In genomic region chr13:45341034-45341798, GRCh38 we compare ENCODE assay signal across 8 cellular contexts. TPM values are rescaled to one million over a fixed set of nuclear protein-coding genes. Genes with fewer than 3 reads are reported as not detected.
DNase-seq lines count a peak whose midpoint lies in the region; ATAC-seq, FAIRE-seq and TF ChIP-seq lines count a peak whose summit lies in the region.

Gene TPT1, minus strand, starts transcription at chr13:45341183. Its CDS starts 114 bp downstream, at chr13:45341069.

- POLR2A ChIA-PET in A673 (lab: Charles Lee; ENCODE audit: low non-redundant PET), result interaction anchor here (0.6 to 1.3 kb wide), 7 partner anchors 9 to 264 kb away, joined by 3 to 10 read pairs (median 4); no protein-coding TSS in a partner anchor

- TF ChIP-seq CTCF in A673 (conservative IDR thresholded peaks at IDR 0.05; ENCODE audit: low read depth, low read length) (no peak), VCaP (conservative IDR thresholded peaks at IDR 0.05) (no peak), breast epithelium (IDR thresholded peaks at IDR 0.05) (no peak)

- no peaks in the 10 kb centered on the region for H3K9me3 ChIP-seq in A673 (ENCODE audit: low read depth, low read length, poor library complexity, severe bottlenecking)
- H3K9me3 ChIP-seq in breast epithelium, result no peaks in the 10 kb centered on the region
- H3K9me3 ChIP-seq in iPS-20b (ENCODE audit: insufficient read depth, low read depth, low read length), result no peaks in the 10 kb centered on the region
- no peaks in the 10 kb centered on the region for H3K9me3 ChIP-seq in small intestine (ENCODE audit: control insufficient read depth, low read depth)

- peak; percentile 87 for TF ChIP-seq POLR2A in breast epithelium (IDR thresholded peaks at IDR 0.05)

- 0 to 1% (median 0%) methylated on average over 31 to 67 of the region's 67 CpGs for WGBS in small intestine, 3 donors

- no peak for FAIRE-seq in small intestine (lab: Jason Lieb, UNC)

- no TSS peak for BruUV-seq in A673 (replicated peaks; lab: Mats Ljungman, UMichigan)

- H3K27ac ChIP-seq in A673 (ENCODE audit: low read depth, low read length, poor library complexity, severe bottlenecking) (peak within 1 kb of the TSS; percentile 100), VCaP (peak within 1 kb of the TSS; percentile 99), breast epithelium (peak within 1 kb of the TSS; percentile 99 to 100), iPS-20b (ENCODE audit: low read length) (peak within 1 kb of the TSS; percentile 95), small intestine (ENCODE audit: low read depth in 1 of 2, low read length in 1 of 2) (peak within 1 kb of the TSS; percentile 94 to 100)

- peak within 1 kb of the TSS; percentile 99 for H3K4me3 ChIP-seq in A673 (ENCODE audit: low read depth, low read length, poor library complexity, severe bottlenecking)
- H3K4me3 ChIP-seq in breast epithelium, result peak within 1 kb of the TSS; percentile 82 to 97 (median 88)
- peak within 1 kb of the TSS; percentile 94 for H3K4me3 ChIP-seq in iPS-20b (ENCODE audit: low read length)
- peak within 1 kb of the TSS; percentile 92 to 100 for H3K4me3 ChIP-seq in small intestine (ENCODE audit: low read depth in 1 of 2, low read length in 2 of 2)

- peaks cover 34% of the 10 kb centered on the region for H3K4me1 ChIP-seq in A673 (ENCODE audit: insufficient read depth, low read length, poor library complexity, severe bottlenecking)
- H3K4me1 ChIP-seq in breast epithelium, result peaks cover 0 to 9% of the 10 kb centered on the region in 2 donors
- peaks cover 9% of the 10 kb centered on the region; the same call in 1 of the 2 replicates for H3K4me1 ChIP-seq in iPS-20b (ENCODE audit: insufficient read depth, low read length)
- peaks cover 6 to 19% of the 10 kb centered on the region in 2 donors for H3K4me1 ChIP-seq in small intestine (ENCODE audit: control insufficient read depth in 2 of 2, insufficient read depth in 1 of 2, low read depth in 1 of 2, low read length in 1 of 2)

- intact Hi-C loops in A673 (cut with micrococcal nuclease; ENCODE audit: unreplicated experiment) (no loop called here), breast epithelium (cut with DNase I; ENCODE audit: low total_unique reads) (no loop called here)

- CTCF ChIA-PET in A673 (lab: Charles Lee), result interaction anchor here (0.6 kb wide), 2 partner anchors 30 to 294 kb away, joined by 3 to 10 read pairs; no protein-coding TSS in a partner anchor

- H3K36me3 ChIP-seq in A673 (ENCODE audit: insufficient read depth, low read length, poor library complexity, severe bottlenecking) (peaks cover 53% of the 10 kb centered on the region), breast epithelium (no peaks in the 10 kb centered on the region), iPS-20b (ENCODE audit: insufficient read depth, low read depth, low read length) (peaks cover 49% of the 10 kb centered on the region), small intestine (ENCODE audit: control insufficient read depth in 2 of 2, insufficient read depth in 2 of 2, low read length in 2 of 2) (peaks cover 14 to 22% of the 10 kb centered on the region in 2 donors)

- H3K9ac ChIP-seq in iPS-20b (ENCODE audit: low read depth, low read length), result peak within 1 kb of the TSS; percentile 99

- no peaks in the 10 kb centered on the region for H3K27me3 ChIP-seq in A673 (replicated peaks; ENCODE audit: insufficient read depth, low read depth, low read length, poor library complexity)
- H3K27me3 ChIP-seq in breast epithelium, result no peaks in the 10 kb centered on the region
- H3K27me3 ChIP-seq in iPS-20b (ENCODE audit: insufficient read depth, low read length), result no peaks in the 10 kb centered on the region
- H3K27me3 ChIP-seq in small intestine (ENCODE audit: control insufficient read depth in 2 of 2, insufficient read depth in 2 of 2, low read length in 2 of 2), result no peaks in the 10 kb centered on the region

- peak; percentile 99 for DNase-seq in A673 (ENCODE audit: low spot score)
- peak; percentile 92 for DNase-seq in NCI-H2196 (lab: John Stamatoyannopoulos, UW; ENCODE audit: unreplicated experiment)
- DNase-seq in breast epithelium (ENCODE audit: low spot score in 2 of 2), result peak; percentile 99
- peak; percentile 99 for DNase-seq in small intestine

- peak; percentile 90 for ATAC-seq in GM18868 (IDR thresholded peaks at IDR 0.05; ENCODE audit: unreplicated experiment)
- peak; percentile 86 for ATAC-seq in HG03108 (IDR thresholded peaks at IDR 0.05; ENCODE audit: unreplicated experiment)

RNA-seq across cellular contexts. Expression of gene TPT1, which starts in this region (rescaled TPM):
- total RNA-seq in A673 (2021), result 1,957 and 1,963 TPM in 2 replicates
- 1,000 to 10,000 TPM; 3,213 to 3,932 (median 3,461) TPM for total RNA-seq in breast epithelium
- polyA plus RNA-seq in small intestine, result over 10,000 TPM in 1 of 3 donors, 1,000 to 10,000 TPM in 2; 7,740 to 12,612 (median 9,620) TPM

Comparison
In these comparisons a context has a peak if more than half of its experiments do, and no peak if none do; other contexts are left out.
1. Peak in every context shown above with its lines: DNase-seq, ATAC-seq, H3K4me3 ChIP-seq and H3K27ac ChIP-seq.